In genomic region chr2:175181104-175181876, GRCh38 we compare ENCODE assay signal across 8 cellular contexts. TPM values are rescaled to one million over a fixed set of nuclear protein-coding genes. Genes with fewer than 3 reads are reported as not detected.
DNase-seq lines count a peak whose midpoint lies in the region; ATAC-seq and TF ChIP-seq lines count a peak whose summit lies in the region.

ATP5MC3 (minus strand) TSS chr2:175181710; CDS start chr2:175181393, 317 bp downstream.

- H3K27me3 Mint-ChIP-seq in chondrocyte (ENCODE audit: low read depth), result no peaks in the 10 kb centered on the region

- H3K4me1 Mint-ChIP-seq in chondrocyte (ENCODE audit: low read depth), result peaks cover 14% of the 10 kb centered on the region

- peak; percentile 94 for DNase-seq in Ammon's horn (ENCODE audit: low spot score)
- peak; percentile 100 for DNase-seq in NCI-H510A (lab: John Stamatoyannopoulos, UW)
- peak; percentile 87 to 89 for DNase-seq in activated CD4-positive, alpha-beta T cell treated with anti-CD3 and anti-CD28 coated beads for 24 hours (ENCODE audit: low read depth in 2 of 2)
- peak; percentile 96 for DNase-seq in chondrocyte (ENCODE audit: low spot score)
- DNase-seq in kidney glomerular epithelial cell (lab: John Stamatoyannopoulos, UW), result peak; percentile 91
- peak; percentile 84 for DNase-seq in stimulated activated CD4-positive, alpha-beta T cell treated with anti-CD3 and anti-CD28 coated beads, Interleukin-1b, Interleukin-23, amount 100 ng/mL, for 1 hour (ENCODE audit: low read depth in 2 of 2)

- peak; percentile 67 for TF ChIP-seq CTCF in chondrocyte (IDR thresholded peaks at IDR 0.05)

- H3K36me3 Mint-ChIP-seq in chondrocyte (ENCODE audit: low read depth), result peaks cover 12% of the 10 kb centered on the region

- H3K27ac Mint-ChIP-seq in chondrocyte (ENCODE audit: unreplicated experiment), result peak within 1 kb of the TSS; percentile 94

- peak within 1 kb of the TSS; percentile 92 for H3K4me3 Mint-ChIP-seq in chondrocyte (ENCODE audit: unreplicated experiment)

- peaks cover 6% of the 10 kb centered on the region for H3K9me3 Mint-ChIP-seq in chondrocyte (ENCODE audit: low read depth)

- ATAC-seq in GM19043 (IDR thresholded peaks at IDR 0.05; ENCODE audit: low read depth, unreplicated experiment) (peak; percentile 89), HG03378 (IDR thresholded peaks at IDR 0.05; ENCODE audit: unreplicated experiment) (peak; percentile 76)

RNA-seq across cellular contexts. Expression of gene ATP5MC3, which starts in this region (rescaled TPM):
- total RNA-seq in chondrocyte, result 143 to 205 TPM (median 148 TPM) in 3 replicates

Comparison
In these comparisons a context has a peak if more than half of its experiments do, and no peak if none do; other contexts are left out.
1. Peak in every context shown above with its lines: DNase-seq and ATAC-seq.